Comparison of ENCODE assay signal across 9 cellular contexts in genomic region chr1:194512957-194513356, GRCh38.
"Had no signal": no experiment of that assay in that cellular context is flagged by ENCODE, and none has a peak within 500 bp of the region (broad histone marks: within the 10 kb centered on the region; RNA-seq: fewer than 3 reads in every experiment).

No MANE protein-coding gene starts in this region.

- DNase-seq: activated CD4-positive, alpha-beta T cell treated with anti-CD3 and anti-CD28 coated beads, Interleukin-2, amount 50 U/mL, for 4 hours; activated effector memory CD4-positive, alpha-beta T cell treated with Interleukin-2 at 50 U/mL for 16 hours; activated T-cell treated with anti-CD3 and anti-CD28 coated beads, Interleukin-2, amount 50 U/mL, for 1 hour; cortex of kidney; effector memory CD4-positive, alpha-beta T cell; kidney; pancreas; retina; stimulated activated CD4-positive, alpha-beta T cell treated with anti-CD3 and anti-CD28 coated beads, Interleukin-4, amount 100 ng/mL, for 4 hours had no signal
